ENCODE assay signal across 19 cellular contexts in the genomic region with DNA sequence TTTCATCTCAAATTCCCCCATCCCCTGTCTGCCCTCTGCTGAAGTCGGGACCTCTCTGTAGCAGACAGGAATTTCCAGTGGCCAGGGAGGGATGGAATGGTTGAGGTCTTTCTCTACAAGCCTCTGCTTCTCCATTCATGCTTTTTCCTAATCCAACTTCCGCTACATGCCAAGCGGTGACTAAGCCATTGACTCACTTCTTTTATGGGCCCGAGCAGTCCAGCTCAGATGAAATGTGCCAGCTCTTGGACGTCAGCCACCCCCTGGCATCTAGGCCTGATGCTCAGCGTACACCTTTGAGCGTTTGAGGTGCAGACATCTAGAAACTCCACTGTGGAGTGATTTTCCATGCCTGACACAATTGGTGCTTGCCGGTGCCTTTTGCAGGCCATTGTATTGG. TPM values are rescaled to one million over a fixed set of nuclear protein-coding genes. Genes with fewer than 3 reads are reported as not detected.
DNase-seq lines count a peak whose midpoint lies in the region; TF ChIP-seq lines count a peak whose summit lies in the region.
"Had no signal": no experiment of that assay in that cellular context is flagged by ENCODE, and none has a peak within 500 bp of the region (broad histone marks: within the 10 kb centered on the region; RNA-seq: fewer than 3 reads in every experiment).

No MANE protein-coding gene starts in this region.

- no peak overlapping the region for H3K14ac ChIP-seq in trophoblast cell (ENCODE audit: low read length)

- peaks cover 17% of the 10 kb centered on the region for H3K27me3 Mint-ChIP-seq in MCF 10A (ENCODE audit: insufficient read depth, unreplicated experiment)
- H3K27me3 Mint-ChIP-seq: activated CD4-positive, alpha-beta T cell treated with anti-CD3 and anti-CD28 coated beads, Interleukin-2, amount 10 ng/mL, durations not matched to agents 7 days and 5 days had no signal

- H3K27me3 ChIP-seq in trophoblast cell (ENCODE audit: insufficient read depth, low read length): no peaks in the 10 kb centered on the region
- H3K27me3 ChIP-seq: ascending aorta, BE2C had no signal

- H3K4ac ChIP-seq in trophoblast cell (ENCODE audit: low read depth, low read length): no peak overlapping the region

- no peak overlapping the region for H3K23ac ChIP-seq in trophoblast cell (ENCODE audit: low read length)

- H3K4me1 ChIP-seq in trophoblast cell (ENCODE audit: control insufficient read depth in 1 of 2, insufficient read depth in 2 of 2, low read length in 2 of 2): no peaks in the 10 kb centered on the region
- H3K4me1 ChIP-seq: ascending aorta, BE2C had no signal

- H4K91ac ChIP-seq in trophoblast cell (ENCODE audit: low read depth, low read length): no peak overlapping the region

- TF ChIP-seq CTCF in MCF 10A (IDR thresholded peaks at IDR 0.05; ENCODE audit: unreplicated experiment): no peak

- no peak overlapping the region for H2AFZ ChIP-seq in trophoblast cell (ENCODE audit: insufficient read depth, low read length, poor library complexity)

- POLR2A ChIA-PET in MCF 10A (lab: Yijun Ruan, JAX): interaction anchor here (1.0 kb wide), 1 partner anchor 160 kb away, joined by 3 read pairs; no protein-coding TSS in a partner anchor

- no peak overlapping the region for H2AK5ac ChIP-seq in trophoblast cell (ENCODE audit: low read length)

- H2BK12ac ChIP-seq in trophoblast cell (ENCODE audit: low read length): no peak overlapping the region

- intact Hi-C loops in MCF 10A (cut with micrococcal nuclease): no loop called here

- H3K9me3 Mint-ChIP-seq in MCF 10A (ENCODE audit: unreplicated experiment): peaks cover 4% of the 10 kb centered on the region
- H3K9me3 Mint-ChIP-seq: activated CD4-positive, alpha-beta T cell treated with anti-CD3 and anti-CD28 coated beads, Interleukin-2, amount 10 ng/mL, durations not matched to agents 7 days and 5 days; activated T-helper 1 cell treated with anti-CD3 and anti-CD28 coated beads, Interleukin-12 subunit alpha, Interleukin-12 subunit beta, Interleukin-2, Interleukin-4 antibody, amounts not matched to agents 30 ng/mL and 10 ng/mL and 1 ng/mL, durations not matched to agents 14 hours and 24 hours and 36 hours had no signal

- H3K4me1 Mint-ChIP-seq in MCF 10A (ENCODE audit: insufficient read depth, unreplicated experiment): no peaks in the 10 kb centered on the region
- H3K4me1 Mint-ChIP-seq: activated CD4-positive, alpha-beta T cell treated with anti-CD3 and anti-CD28 coated beads, Interleukin-2, amount 10 ng/mL, durations not matched to agents 7 days and 5 days had no signal

- H3K4me3 Mint-ChIP-seq in MCF 10A (ENCODE audit: unreplicated experiment): no peak overlapping the region
- H3K4me3 Mint-ChIP-seq: activated CD4-positive, alpha-beta T cell treated with anti-CD3 and anti-CD28 coated beads, Interleukin-2, amount 10 ng/mL, durations not matched to agents 7 days and 5 days; activated T-helper 1 cell treated with anti-CD3 and anti-CD28 coated beads, Interleukin-12 subunit alpha, Interleukin-12 subunit beta, Interleukin-2, Interleukin-4 antibody, amounts not matched to agents 30 ng/mL and 10 ng/mL and 1 ng/mL, durations not matched to agents 14 hours and 24 hours and 36 hours had no signal

- DNase-seq in ELR (ENCODE audit: low read depth) (peak; percentile 18), NCI-H1092 treated with DMSO at 0.1 percent for 48 hours (lab: John Stamatoyannopoulos, UW) (peak; percentile 42), MCF 10A (ENCODE audit: unreplicated experiment) (peak; percentile 85), trophoblast cell (peak in 1 of 2 donors; percentile 2), dermis blood vessel endothelial cell (no peak), dedifferentiated amniotic fluid mesenchymal stem cell (ENCODE audit: extremely low spot score) (no peak), NCI-H510A treated with DMSO at 0.1 percent for 48 hours (lab: John Stamatoyannopoulos, UW) (no peak)
- no peak for DNase-seq in activated naive CD4-positive, alpha-beta T cell treated with Interleukin-2 at 50 U/mL for 16 hours
- DNase-seq: activated CD4-positive, alpha-beta T cell treated with anti-CD3 and anti-CD28 coated beads, Interleukin-2, amount 10 ng/mL, durations not matched to agents 7 days and 5 days; BE2C; HCEC 1CT; NCI-H2029 treated with DMSO at 0.1 percent for 48 hours; stimulated activated CD4-positive, alpha-beta T cell treated with anti-CD3 and anti-CD28 coated beads, Interleukin-4, amount 100 ng/mL, for 1 hour; stimulated activated naive CD4-positive, alpha-beta T cell; T-helper 1 cell had no signal

- no peak overlapping the region for H3K18ac ChIP-seq in trophoblast cell (ENCODE audit: low read length)

- no peak overlapping the region for H3K27ac ChIP-seq in trophoblast cell (ENCODE audit: low read depth, low read length)
- H3K27ac ChIP-seq: ascending aorta had no signal

- H2BK120ac ChIP-seq in trophoblast cell (ENCODE audit: insufficient read depth, low read length, poor library complexity): no peak overlapping the region

- H2BK5ac ChIP-seq in trophoblast cell (ENCODE audit: low read depth, low read length, poor library complexity): no peak overlapping the region

- H4K8ac ChIP-seq in trophoblast cell (ENCODE audit: low read depth, low read length): no peak overlapping the region

- no peaks in the 10 kb centered on the region for H3K79me2 ChIP-seq in trophoblast cell (ENCODE audit: control insufficient read depth, insufficient read depth, low read length, poor library complexity)

- WGBS in trophoblast cell (ENCODE audit: extremely low coverage, insufficient coverage, insufficient read length): no CpG with 5 or more reads among the region's 8 CpGs

- no peak overlapping the region for H3K4me3 ChIP-seq in trophoblast cell (ENCODE audit: low read depth, low read length)
- H3K4me3 ChIP-seq: ascending aorta, K562 had no signal

- H3K4me2 ChIP-seq in trophoblast cell (ENCODE audit: low read length): no peak overlapping the region

- H3K36me3 Mint-ChIP-seq in MCF 10A (ENCODE audit: insufficient read depth, unreplicated experiment): no peaks in the 10 kb centered on the region

- peak overlapping the region; percentile 24 for H4K12ac ChIP-seq in trophoblast cell (ENCODE audit: low read depth, low read length)

- H3K9me3 ChIP-seq in trophoblast cell (ENCODE audit: insufficient read depth, low read depth, low read length): no peaks in the 10 kb centered on the region
- H3K9me3 ChIP-seq: ascending aorta, BE2C had no signal

- H3K27ac Mint-ChIP-seq in MCF 10A (ENCODE audit: low read depth, unreplicated experiment): no peak overlapping the region
- H3K27ac Mint-ChIP-seq: activated CD4-positive, alpha-beta T cell treated with anti-CD3 and anti-CD28 coated beads, Interleukin-2, amount 10 ng/mL, durations not matched to agents 7 days and 5 days; activated T-helper 1 cell treated with anti-CD3 and anti-CD28 coated beads, Interleukin-12 subunit alpha, Interleukin-12 subunit beta, Interleukin-2, Interleukin-4 antibody, amounts not matched to agents 30 ng/mL and 10 ng/mL and 1 ng/mL, durations not matched to agents 14 hours and 24 hours and 36 hours had no signal

- CTCF ChIA-PET in MCF 10A (lab: Yijun Ruan, JAX): interaction anchor here (0.6 to 0.8 kb wide), 2 partner anchors 163 to 310 kb away, joined by 3 to 4 read pairs; no protein-coding TSS in a partner anchor

- H3K36me3 ChIP-seq in trophoblast cell (ENCODE audit: control insufficient read depth in 1 of 2, insufficient read depth in 2 of 2, low read length in 2 of 2): no peaks in the 10 kb centered on the region
- H3K36me3 ChIP-seq: ascending aorta, BE2C had no signal

- BruUV-seq in MCF 10A (replicated peaks; lab: Mats Ljungman, UMichigan): no TSS peak

- H3K79me1 ChIP-seq in trophoblast cell (ENCODE audit: low read length): no peaks in the 10 kb centered on the region

- no peak overlapping the region for H3K9ac ChIP-seq in trophoblast cell (ENCODE audit: low read length)

RNA-seq across cellular contexts. Expression of gene GPR139, which starts 40.7 kb away (rescaled TPM):
- not detected in 2 replicates for total RNA-seq in MCF 10A (2022)
- not detected in 2 replicates for polyA plus RNA-seq in trophoblast cell (2013)
- not detected in 2 replicates for total RNA-seq in dermis blood vessel endothelial cell
- total RNA-seq: activated CD4-positive, alpha-beta T cell treated with anti-CD3 and anti-CD28 coated beads, Interleukin-2, amount 10 ng/mL, durations not matched to agents 7 days and 5 days; activated T-helper 1 cell treated with anti-CD3 and anti-CD28 coated beads, Interleukin-12 subunit alpha, Interleukin-12 subunit beta, Interleukin-2, Interleukin-4 antibody, amounts not matched to agents 30 ng/mL and 10 ng/mL and 1 ng/mL, durations not matched to agents 14 hours and 24 hours and 36 hours; ascending aorta; K562; mucosa of gallbladder had no signal
- polyA plus RNA-seq: K562 had no signal

Comparison
In these comparisons a context has a peak if more than half of its experiments do, and no peak if none do; other contexts are left out.
1. DNase-seq: peak in ELR (single experiment), NCI-H1092 treated with DMSO at 0.1 percent for 48 hours (single experiment) and MCF 10A (single experiment); none in activated naive CD4-positive, alpha-beta T cell treated with Interleukin-2 at 50 U/mL for 16 hours (single experiment), dermis blood vessel endothelial cell (single experiment), dedifferentiated amniotic fluid mesenchymal stem cell (single experiment) and NCI-H510A treated with DMSO at 0.1 percent for 48 hours (single experiment).